ENCODE assay signal across 34 cellular contexts in genomic region chr1:173239058-173239457, GRCh38. TPM values are rescaled to one million over a fixed set of nuclear protein-coding genes. Genes with fewer than 3 reads are reported as not detected.
DNase-seq lines count a peak whose midpoint lies in the region; ATAC-seq, FAIRE-seq and TF ChIP-seq lines count a peak whose summit lies in the region.
"Had no signal": no experiment of that assay in that cellular context is flagged by ENCODE, and none has a peak within 500 bp of the region (broad histone marks: within the 10 kb centered on the region; RNA-seq: fewer than 3 reads in every experiment).

No MANE protein-coding gene starts in this region.

- 63% methylated on average over 2 of the region's 2 CpGs for WGBS in HepG2 (ENCODE audit: low lambda C conversion rate)
- 89% methylated on average over 2 of the region's 2 CpGs for WGBS in right lobe of liver (ENCODE audit: insufficient coverage, low coverage, low lambda C conversion rate, missing lambda C conversion rate)
- 32% methylated on average over 2 of the region's 2 CpGs for WGBS in A549 (ENCODE audit: missing lambda C conversion rate)
- no CpG with 5 or more reads among the region's 2 CpGs for WGBS in IMR-90 (ENCODE audit: extremely low coverage in 2 of 2, insufficient read length in 1 of 2), 2 experiments
- 0% methylated on average over 2 of the region's 2 CpGs for WGBS in K562 (ENCODE audit: insufficient coverage, low coverage, missing lambda C conversion rate)

- no peak overlapping the region for H3K56ac ChIP-seq in IMR-90 (ENCODE audit: extremely low read depth, insufficient read depth, low read length)

- no peak overlapping the region for H4K5ac ChIP-seq in IMR-90 (ENCODE audit: low read depth, low read length)

- H4K8ac ChIP-seq in IMR-90 (ENCODE audit: low read depth in 2 of 2, low read length in 2 of 2): no peak overlapping the region

- H3K18ac ChIP-seq in IMR-90 (ENCODE audit: low read depth, low read length): no peak overlapping the region

- H3K23ac ChIP-seq in IMR-90 (ENCODE audit: low read depth, low read length): no peak overlapping the region

- H4K20me1 ChIP-seq in HepG2 (ENCODE audit: insufficient read depth, low read length) (no peaks in the 10 kb centered on the region), IMR-90 (ENCODE audit: insufficient read depth, low read length) (no peaks in the 10 kb centered on the region), K562 (replicated peaks; ENCODE audit: control insufficient read depth, insufficient read depth, low read length) (no peaks in the 10 kb centered on the region)
- H4K20me1 ChIP-seq: BLaER1; BLaER1 treated with 17β-estradiol and CSF1 and Interleukin-3, amounts not matched to agents 10 nM and 100 nM had no signal

- FAIRE-seq in HepG2 (lab: Jason Lieb, UNC) (no peak), A549 (lab: Jason Lieb, UNC) (no peak), K562 (lab: Jason Lieb, UNC) (no peak)
- FAIRE-seq: A204.1, D721Med had no signal

- no peak overlapping the region for H2AK9ac ChIP-seq in IMR-90 (replicated peaks; ENCODE audit: low read depth, low read length, poor library complexity)

- no peak overlapping the region for H2AFZ ChIP-seq in HepG2 (ENCODE audit: low read length)
- no peak overlapping the region for H2AFZ ChIP-seq in IMR-90 (replicated peaks; ENCODE audit: low read length, poor library complexity)
- no peak overlapping the region for H2AFZ ChIP-seq in K562 (ENCODE audit: low read depth, low read length)

- TF ChIP-seq RAD21 in HepG2 (CRISPR knock-in tag; IDR thresholded peaks at IDR 0.05) (no peak), A549 (conservative IDR thresholded peaks at IDR 0.05 in 1 of 2, IDR thresholded peaks at IDR 0.05 in 1 of 2) (no peak), IMR-90 (IDR thresholded peaks at IDR 0.05; ENCODE audit: low read length) (no peak), K562 (CRISPR knock-in tag; conservative IDR thresholded peaks at IDR 0.05 in 1 of 2, IDR thresholded peaks at IDR 0.05 in 1 of 2) (no peak)

- H3K79me2 ChIP-seq in HepG2 (ENCODE audit: insufficient read depth, low read length) (no peaks in the 10 kb centered on the region), K562 (ENCODE audit: control insufficient read depth, insufficient read depth, low read length) (no peaks in the 10 kb centered on the region)

- no peak overlapping the region for H2BK20ac ChIP-seq in IMR-90 (ENCODE audit: low read depth, low read length)

- no peak overlapping the region for H2AK5ac ChIP-seq in IMR-90 (ENCODE audit: low read depth, low read length)

- H2BK5ac ChIP-seq in IMR-90 (ENCODE audit: low read depth, low read length, poor library complexity, severe bottlenecking): no peak overlapping the region

- ATAC-seq in HepG2 (no peak), right lobe of liver (no peak), A549 (no peak), IMR-90 (ENCODE audit: low read depth) (no peak), K562 (no peak), HG02763 (IDR thresholded peaks at IDR 0.05; ENCODE audit: unreplicated experiment) (no peak)
- ATAC-seq: CD8-positive, alpha-beta T cell had no signal

- H3K79me1 ChIP-seq in IMR-90 (ENCODE audit: low read depth in 1 of 2, low read length in 2 of 2): no peaks in the 10 kb centered on the region

- no peak overlapping the region for H2BK15ac ChIP-seq in IMR-90 (ENCODE audit: low read depth, low read length)

- no peak for DNase-seq in HepG2 (ENCODE audit: low spot score)
- no peak for DNase-seq in right lobe of liver
- DNase-seq in A549 (ENCODE audit: low read depth in 1 of 2, low spot score in 1 of 2): no peak
- DNase-seq in IMR-90: no peak
- DNase-seq in K562 (ENCODE audit: extremely low read depth in 1 of 4, low spot score in 3 of 4): no peak
- no peak for DNase-seq in NCI-H345 (lab: John Stamatoyannopoulos, UW)
- no peak for DNase-seq in NCI-H748 (lab: John Stamatoyannopoulos, UW; ENCODE audit: unreplicated experiment)
- DNase-seq: 8988T; ACHN; AML-193; BE2C; C1 segment of cervical spinal cord; Caco-2; Calu3; CD4-positive, alpha-beta memory T cell; CD4-positive, alpha-beta T cell; CD4-positive, CD25-positive, alpha-beta regulatory T cell; CD8-positive, alpha-beta memory T cell; CD8-positive, alpha-beta T cell; COR-L47; DMS 273 treated with DMSO at 0.1 percent for 48 hours; DMS153; DMS53; DMS79; DMS79 treated with DMSO at 0.1 percent for 48 hours; DND-41; EL had no signal

- BruUV-seq in HepG2 (replicated peaks; lab: Mats Ljungman, UMichigan) (no TSS peak), IMR-90 (replicated peaks; lab: Mats Ljungman, UMichigan) (no TSS peak), K562 (replicated peaks; lab: Mats Ljungman, UMichigan) (no TSS peak)

- H3K36me3 ChIP-seq in HepG2 (replicated peaks in 1 of 2; ENCODE audit: control insufficient read depth in 1 of 2, insufficient read depth in 2 of 2, low read length in 2 of 2): no peaks in the 10 kb centered on the region
- H3K36me3 ChIP-seq in right lobe of liver: no peaks in the 10 kb centered on the region
- H3K36me3 ChIP-seq in IMR-90 (ENCODE audit: control insufficient read depth, insufficient read depth, low read length): no peaks in the 10 kb centered on the region
- no peaks in the 10 kb centered on the region for H3K36me3 ChIP-seq in K562 (ENCODE audit: control insufficient read depth, insufficient read depth, low read length)
- H3K36me3 ChIP-seq: BE2C; BLaER1; BLaER1 treated with 17β-estradiol and CSF1 and Interleukin-3, amounts not matched to agents 10 nM and 100 nM had no signal

- H3K9me1 ChIP-seq in IMR-90 (ENCODE audit: insufficient read depth, low read length) (no peaks in the 10 kb centered on the region), K562 (ENCODE audit: control insufficient read depth, insufficient read depth, low read length) (no peaks in the 10 kb centered on the region)

- H3K27me3 ChIP-seq in HepG2 (ENCODE audit: control insufficient read depth in 1 of 2, insufficient read depth in 2 of 2, low read length in 2 of 2) (no peaks in the 10 kb centered on the region), right lobe of liver (no peaks in the 10 kb centered on the region), IMR-90 (ENCODE audit: control insufficient read depth, insufficient read depth, low read length) (no peaks in the 10 kb centered on the region), K562 (ENCODE audit: control insufficient read depth in 2 of 2, insufficient read depth in 2 of 2, low read length in 2 of 2) (no peaks in the 10 kb centered on the region)
- H3K27me3 ChIP-seq: BE2C; BLaER1; BLaER1 treated with 17β-estradiol and CSF1 and Interleukin-3, amounts not matched to agents 10 nM and 100 nM had no signal

- H3K14ac ChIP-seq in IMR-90 (replicated peaks; ENCODE audit: low read depth, low read length): no peak overlapping the region

- H3K4me2 ChIP-seq in HepG2 (ENCODE audit: low read depth, low read length) (no peak overlapping the region), A549 (no peak overlapping the region), IMR-90 (ENCODE audit: low read depth, low read length) (no peak overlapping the region), K562 (ENCODE audit: insufficient read depth, low read length) (no peak overlapping the region)
- H3K4me2 ChIP-seq: BLaER1; BLaER1 treated with 17β-estradiol and CSF1 and Interleukin-3, amounts not matched to agents 10 nM and 100 nM had no signal

- H3K9me3 ChIP-seq in HepG2 (ENCODE audit: low read length) (peaks cover 11% of the 10 kb centered on the region), right lobe of liver (no peaks in the 10 kb centered on the region), A549 (peaks cover 19% of the 10 kb centered on the region), IMR-90 (ENCODE audit: control insufficient read depth, insufficient read depth, low read length) (peaks cover 8% of the 10 kb centered on the region), K562 (replicated peaks; ENCODE audit: control insufficient read depth, insufficient read depth, low read depth, low read length) (no peaks in the 10 kb centered on the region; the same call in 1 of the 2 replicates)
- H3K9me3 ChIP-seq: BE2C had no signal

- H3K4me3 ChIP-seq in HepG2 (replicated peaks in 1 of 3; ENCODE audit: insufficient read depth in 1 of 3, low read depth in 2 of 3, low read length in 3 of 3) (no peak overlapping the region), right lobe of liver (no peak overlapping the region), A549 (no peak overlapping the region), IMR-90 (ENCODE audit: insufficient read depth, low read depth, low read length) (no peak overlapping the region), K562 (no peak overlapping the region)
- H3K4me3 ChIP-seq: BLaER1; BLaER1 treated with 17β-estradiol and CSF1 and Interleukin-3, amounts not matched to agents 10 nM and 100 nM had no signal

- no peak overlapping the region for H4K91ac ChIP-seq in IMR-90 (ENCODE audit: insufficient read depth, low read depth, low read length)

- TF ChIP-seq EP300 in HepG2 (IDR thresholded peaks at IDR 0.05; ENCODE audit: low read depth in 2 of 2, low read length in 2 of 2) (no peak), HepG2 (CRISPR knock-in tag; IDR thresholded peaks at IDR 0.05; ENCODE audit: borderline replicate concordance) (no peak), A549 (IDR thresholded peaks at IDR 0.05) (no peak), K562 (IDR thresholded peaks at IDR 0.05; ENCODE audit: low read length) (no peak)

- H3K9ac ChIP-seq in HepG2 (ENCODE audit: insufficient read depth, low read depth, low read length): no peak overlapping the region
- H3K9ac ChIP-seq in IMR-90 (ENCODE audit: low read depth, low read length): no peak overlapping the region
- no peak overlapping the region for H3K9ac ChIP-seq in K562 (ENCODE audit: insufficient read depth in 1 of 2, low read depth in 2 of 2, low read length in 2 of 2)
- H3K9ac ChIP-seq: BLaER1; BLaER1 treated with 17β-estradiol and CSF1 and Interleukin-3, amounts not matched to agents 10 nM and 100 nM had no signal

- TF ChIP-seq POLR2A in HepG2 (IDR thresholded peaks at IDR 0.05; ENCODE audit: insufficient read depth in 1 of 2, low read depth in 2 of 2, low read length in 2 of 2) (no peak), right lobe of liver (IDR thresholded peaks at IDR 0.05) (no peak), A549 (IDR thresholded peaks at IDR 0.05; ENCODE audit: low read length) (no peak), IMR-90 (IDR thresholded peaks at IDR 0.05; ENCODE audit: low read depth, low read length) (no peak), K562 (conservative IDR thresholded peaks at IDR 0.05) (no peak)

- no peaks in the 10 kb centered on the region for H3K4me1 ChIP-seq in HepG2 (ENCODE audit: insufficient read depth, low read length)
- no peaks in the 10 kb centered on the region for H3K4me1 ChIP-seq in right lobe of liver
- H3K4me1 ChIP-seq in A549: no peaks in the 10 kb centered on the region
- H3K4me1 ChIP-seq in IMR-90 (ENCODE audit: control insufficient read depth, insufficient read depth, low read length): no peaks in the 10 kb centered on the region
- H3K4me1 ChIP-seq in K562 (replicated peaks in 1 of 2; ENCODE audit: control insufficient read depth in 2 of 2, insufficient read depth in 2 of 2, low read length in 2 of 2): no peaks in the 10 kb centered on the region
- H3K4me1 ChIP-seq: BE2C, Caco-2 had no signal

- CTCF ChIA-PET in HepG2 (lab: Yijun Ruan, JAX; ENCODE audit: low intra/inter-chr PET ratio, low total read pairs): no interaction called here
- CTCF ChIA-PET in A549 (lab: Yijun Ruan, JAX): no interaction called here
- CTCF ChIA-PET in IMR-90 (lab: Yijun Ruan, JAX): no interaction called here
- CTCF ChIA-PET in K562 (lab: Yijun Ruan, JAX; ENCODE audit: low intra/inter-chr PET ratio): no interaction called here

- in situ Hi-C loops in HepG2 (cut with HindIII; ENCODE audit: extremely low pct_ligation_motif_present, low pct_unique_long_range_greater_than_20kb): no loop called here
- in situ Hi-C loops in IMR-90 (cut with MboI; ENCODE audit: low sequenced_read_pairs): no loop called here
- in situ Hi-C loops in K562 (cut with MboI): no loop called here

- no peak overlapping the region for H3K27ac ChIP-seq in HepG2 (ENCODE audit: extremely low read length, insufficient read depth, low read length)
- H3K27ac ChIP-seq in right lobe of liver: no peak overlapping the region
- no peak overlapping the region for H3K27ac ChIP-seq in A549
- H3K27ac ChIP-seq in IMR-90 (ENCODE audit: insufficient read depth, low read length): no peak overlapping the region
- H3K27ac ChIP-seq in K562 (ENCODE audit: extremely low read depth, low read depth, low read length): no peak overlapping the region
- H3K27ac ChIP-seq: 22Rv1; BLaER1; BLaER1 treated with 17β-estradiol and CSF1 and Interleukin-3, amounts not matched to agents 10 nM and 100 nM; C4-2B had no signal

- intact Hi-C loops in HepG2 (cut with micrococcal nuclease; ENCODE audit: unreplicated experiment) (no loop called here), right lobe of liver (cut with DNase I) (no loop called here), IMR-90 (cut with micrococcal nuclease) (no loop called here), K562 (cut with micrococcal nuclease) (no loop called here)

- no peak overlapping the region for H3K4ac ChIP-seq in IMR-90 (ENCODE audit: low read depth, low read length)

- dilution Hi-C loops in IMR-90 (cut with HindIII; ENCODE audit: low sequenced_read_pairs, unreplicated experiment): no loop called here

- POLR2A ChIA-PET in HepG2 (lab: Yijun Ruan, JAX) (no interaction called here), A549 (lab: Yijun Ruan, JAX) (no interaction called here), IMR-90 (lab: Charles Lee; ENCODE audit: unreplicated experiment) (no interaction called here), K562 (lab: Yijun Ruan, JAX) (no interaction called here)

- TF ChIP-seq CTCF in HepG2 (CRISPR knock-in tag; IDR thresholded peaks at IDR 0.05) (no peak), right lobe of liver (IDR thresholded peaks at IDR 0.05) (no peak), A549 (IDR thresholded peaks at IDR 0.05) (no peak), IMR-90 (conservative IDR thresholded peaks at IDR 0.05; ENCODE audit: low read depth, low read length) (no peak), K562 (IDR thresholded peaks at IDR 0.05 in 2 of 3, conservative IDR thresholded peaks at IDR 0.05 in 1 of 3; ENCODE audit: insufficient read depth in 2 of 3, low read depth in 1 of 3, low read length in 3 of 3) (no peak)

- H2BK120ac ChIP-seq in IMR-90 (ENCODE audit: low read depth, low read length): no peak overlapping the region

RNA-seq across cellular contexts. Expression of gene TNFSF4, which starts 31.9 kb away (rescaled TPM):
- total RNA-seq in HepG2 (2016; rRNA removed; fragmentation: Illumina TruSeq; extraction: Trizol): 2.4 and 3.2 TPM in 2 replicates
- total RNA-seq in HepG2 (2016; cell fraction: cytosol; rRNA removed; fragmentation: Illumina TruSeq; extraction: Trizol; ENCODE audit: low read depth): 0.30 and 0.53 TPM in 2 replicates
- 2.7 and 3.6 TPM in 2 replicates for total RNA-seq in HepG2 (2016; cell fraction: insoluble cytoplasmic fraction; rRNA removed; fragmentation: Illumina TruSeq; extraction: Trizol)
- 2.0 TPM in 2 replicates for total RNA-seq in HepG2 (2016; cell fraction: membrane; rRNA removed; fragmentation: Illumina TruSeq; extraction: Trizol)
- 2.8 and 3.0 TPM in 2 replicates for total RNA-seq in HepG2 (2016; cell fraction: nucleus; rRNA removed; fragmentation: Illumina TruSeq; extraction: Trizol)
- polyA plus RNA-seq in HepG2 (2011; rRNA removed): 7.9 and 8.3 TPM in 2 replicates
- 3.3 and 6.8 TPM in 2 replicates for polyA plus RNA-seq in HepG2 (2011; cell fraction: cytosol; rRNA removed)
- 3.2 and 5.6 TPM in 2 replicates for polyA plus RNA-seq in HepG2 (2011; cell fraction: nucleus; rRNA removed)
- polyA plus RNA-seq in HepG2 (2012): 9.1 and 11.8 TPM in 2 replicates
- polyA plus RNA-seq in HepG2 (2016; cell fraction: cytosol; fragmentation: Illumina TruSeq; extraction: Trizol; ENCODE audit: low read depth): 0.17 and 0.19 TPM in 2 replicates
- 3.1 and 3.5 TPM in 2 replicates for polyA plus RNA-seq in HepG2 (2016; cell fraction: insoluble cytoplasmic fraction; fragmentation: Illumina TruSeq; extraction: Trizol; ENCODE audit: low read depth)
- 0.88 and 1.0 TPM in 2 replicates for polyA plus RNA-seq in HepG2 (2016; cell fraction: membrane; fragmentation: Illumina TruSeq; extraction: Trizol; ENCODE audit: low read depth)
- polyA plus RNA-seq in HepG2 (2016; cell fraction: nucleus; fragmentation: Illumina TruSeq; extraction: Trizol; ENCODE audit: insufficient read depth, low read depth): 2.0 and 2.1 TPM in 2 replicates
- 0.47 and 5.8 TPM in 2 replicates for polyA minus RNA-seq in HepG2 (2011; rRNA and poly(A)+ RNA removed; ENCODE audit: low replicate concordance)
- 4.8 and 5.8 TPM in 2 replicates for polyA minus RNA-seq in HepG2 (2011; cell fraction: cytosol; rRNA and poly(A)+ RNA removed)
- polyA minus RNA-seq in HepG2 (2011; cell fraction: nucleus; rRNA and poly(A)+ RNA removed): 23.4 and 33.6 TPM in 2 replicates
- under 1 TPM; 0.49 to 0.97 (median 0.55) TPM for total RNA-seq in right lobe of liver
- polyA plus RNA-seq in A549 (2011; rRNA removed): 0.27 and 0.30 TPM in 2 replicates
- polyA plus RNA-seq in A549 (2012; cell fraction: cytosol; rRNA removed): 0.01 and 0.03 TPM in 2 replicates
- polyA plus RNA-seq in A549 (2012; cell fraction: nucleus; rRNA removed): not detected in 2 replicates
- polyA plus RNA-seq in A549 (2017; fragmentation: RNase III; extraction: RNeasy Plus Mini Kit Qiagen cat#74134 plus additional on column Dnase treatment): 0.05 to 0.08 TPM (median 0.06 TPM) in 3 replicates
- 0.15 and 0.17 TPM in 2 replicates for polyA minus RNA-seq in A549 (2011; rRNA and poly(A)+ RNA removed)
- total RNA-seq in IMR-90 (2012; rRNA removed): 19.7 and 23.6 TPM in 2 replicates
- polyA plus RNA-seq in IMR-90 (2012; rRNA removed): 10.8 and 13.4 TPM in 2 replicates
- polyA plus RNA-seq in IMR-90 (2012; cell fraction: cytosol; rRNA removed): 3.0 and 3.2 TPM in 2 replicates
- 1.1 and 8.4 TPM in 2 replicates for polyA plus RNA-seq in IMR-90 (2012; cell fraction: nucleus; rRNA removed; ENCODE audit: low replicate concordance)
- 0.07 and 0.19 TPM in 2 replicates for total RNA-seq in K562 (2011; cell fraction: chromatin; rRNA removed; ENCODE audit: low replicate concordance)
- total RNA-seq in K562 (2011; cell fraction: nucleolus; rRNA removed): not detected in 2 replicates
- 0.15 TPM in 1 of 2 replicates, not detected in the other for total RNA-seq in K562 (2011; cell fraction: nucleoplasm; rRNA removed)
- total RNA-seq in K562 (2014; rRNA removed): 0.04 TPM in 1 of 2 replicates, not detected in the other
- 0.13 and 0.22 TPM in 2 replicates for total RNA-seq in K562 (2014; rRNA removed; fragmentation: Illumina TruSeq; extraction: Trizol)
- 0.15 and 0.18 TPM in 2 replicates for total RNA-seq in K562 (2015; rRNA removed; fragmentation: Illumina TruSeq; extraction: Trizol)
- 0.13 and 0.16 TPM in 2 replicates for total RNA-seq in K562 (2021)
- polyA plus RNA-seq in K562 (2011; rRNA removed): 0.13 and 0.22 TPM in 2 replicates
- 0.06 and 0.10 TPM in 2 replicates for polyA plus RNA-seq in K562 (2011; cell fraction: cytosol; rRNA removed)
- polyA plus RNA-seq in K562 (2011; cell fraction: nucleus; rRNA removed): 0.16 and 0.37 TPM in 2 replicates
- polyA plus RNA-seq in K562 (2012): 0.14 and 0.76 TPM in 2 replicates
- polyA plus RNA-seq in K562 (2014; fragmentation: Illumina TruSeq; extraction: Trizol): 0.07 and 0.16 TPM in 2 replicates
- polyA plus RNA-seq in K562 (2014; fragmentation: Nextera tagmentation; extraction: Ambion mirVana): under 1 TPM; 0.08 to 0.23 TPM
- 0.05 and 0.08 TPM in 2 replicates for polyA plus RNA-seq in K562 (2014; rRNA removed)
- 0.27 and 0.32 TPM in 2 replicates for polyA minus RNA-seq in K562 (2011; rRNA and poly(A)+ RNA removed)
- not detected in 2 replicates for polyA minus RNA-seq in K562 (2011; cell fraction: cytosol; rRNA and poly(A)+ RNA removed)
- 0.33 TPM in 1 of 2 replicates, not detected in the other for polyA minus RNA-seq in K562 (2011; cell fraction: nucleus; rRNA and poly(A)+ RNA removed)

Comparison
In these comparisons a context has a peak if more than half of its experiments do, and no peak if none do; other contexts are left out.
1. Of the 241 proteins assayed by ChIP-seq in both HepG2 and K562: peak only in HepG2: MAFF and MAFK; only in K562: none; in both: none; in neither: 239.